25 cellular contexts compared by ENCODE assay signal in the genomic region with DNA sequence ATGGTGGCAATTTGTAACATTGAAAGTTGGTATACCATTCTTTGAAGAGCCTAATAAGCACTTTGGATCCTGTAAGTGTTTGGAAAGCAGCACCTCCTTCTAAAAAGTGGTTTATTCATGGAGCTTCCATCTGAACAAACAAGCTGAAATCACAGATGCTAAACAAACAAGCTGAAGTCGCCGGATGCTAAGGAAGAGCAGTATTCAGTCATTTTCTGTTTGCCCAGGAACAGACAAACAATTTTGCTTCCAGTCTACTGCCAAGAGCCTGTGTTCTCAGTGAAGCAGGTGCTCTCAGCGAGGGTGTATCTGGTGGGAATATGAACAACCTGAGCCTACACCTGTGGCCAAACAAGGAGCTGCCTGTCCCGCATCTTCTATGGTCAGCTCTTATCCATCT. TPM values are rescaled to one million over a fixed set of nuclear protein-coding genes. Genes with fewer than 3 reads are reported as not detected.
DNase-seq lines count a peak whose midpoint lies in the region; ATAC-seq and FAIRE-seq lines count a peak whose summit lies in the region.
"Had no signal": no experiment of that assay in that cellular context is flagged by ENCODE, and none has a peak within 500 bp of the region (broad histone marks: within the 10 kb centered on the region; RNA-seq: fewer than 3 reads in every experiment).

No MANE protein-coding gene starts in this region.

- H3K4me3 Mint-ChIP-seq in CD4-positive, alpha-beta memory T cell, result no peak overlapping the region
- H3K4me3 Mint-ChIP-seq: activated B cell treated with CpG ODN at 0.5 μM for 24 hours; activated CD4-positive, alpha-beta memory T cell treated with anti-CD3 and anti-CD28 coated beads, Interleukin-2, amount 10 ng/mL, durations not matched to agents 7 days and 5 days; activated naive CD4-positive, alpha-beta T cell treated with anti-CD3 and anti-CD28 coated beads, Interleukin-2, amount 50 U/mL, for 24 hours; CD14-positive monocyte; HFFc6; nephron progenitor cell had no signal

- peak overlapping the region in 1 of 7 donors; percentile 15 for H3K27ac Mint-ChIP-seq in CD4-positive, alpha-beta memory T cell
- H3K27ac Mint-ChIP-seq: activated B cell treated with CpG ODN at 0.5 μM for 24 hours; activated CD4-positive, alpha-beta memory T cell treated with anti-CD3 and anti-CD28 coated beads, Interleukin-2, amount 10 ng/mL, durations not matched to agents 7 days and 5 days; activated naive CD4-positive, alpha-beta T cell treated with anti-CD3 and anti-CD28 coated beads, Interleukin-2, amount 50 U/mL, for 24 hours; CD14-positive monocyte; HFFc6; nephron progenitor cell had no signal

- H3K27me3 Mint-ChIP-seq in CD4-positive, alpha-beta memory T cell, result peaks cover 7 to 17% of the 10 kb centered on the region in 2 donors
- H3K27me3 Mint-ChIP-seq: activated B cell treated with CpG ODN at 0.5 μM for 24 hours had no signal

- H3K4me1 ChIP-seq in CD4-positive, alpha-beta memory T cell (ENCODE audit: insufficient read depth, low read length), result no peaks in the 10 kb centered on the region
- H3K4me1 ChIP-seq: esophagus muscularis mucosa, gastroesophageal sphincter, psoas muscle had no signal

- ATAC-seq in GM18873 (IDR thresholded peaks at IDR 0.05; ENCODE audit: low FRiP score, unreplicated experiment) (no peak), HG03457 (IDR thresholded peaks at IDR 0.05; ENCODE audit: unreplicated experiment) (no peak)
- ATAC-seq: gastroesophageal sphincter, left colon, psoas muscle had no signal

- no peaks in the 10 kb centered on the region for H3K36me3 Mint-ChIP-seq in CD4-positive, alpha-beta memory T cell
- H3K36me3 Mint-ChIP-seq: activated naive CD4-positive, alpha-beta T cell treated with anti-CD3 and anti-CD28 coated beads, Interleukin-2, amount 50 U/mL, for 24 hours; CD14-positive monocyte had no signal

- no peaks in the 10 kb centered on the region for H3K4me1 Mint-ChIP-seq in CD4-positive, alpha-beta memory T cell
- H3K4me1 Mint-ChIP-seq: activated B cell treated with CpG ODN at 0.5 μM for 24 hours; activated CD4-positive, alpha-beta memory T cell treated with anti-CD3 and anti-CD28 coated beads, Interleukin-2, amount 10 ng/mL, durations not matched to agents 7 days and 5 days; activated naive CD4-positive, alpha-beta T cell treated with anti-CD3 and anti-CD28 coated beads, Interleukin-2, amount 50 U/mL, for 24 hours; CD14-positive monocyte; nephron progenitor cell had no signal

- no peak overlapping the region for H3K4me3 ChIP-seq in CD4-positive, alpha-beta memory T cell (ENCODE audit: low read length in 2 of 2)
- H3K4me3 ChIP-seq: esophagus muscularis mucosa, gastroesophageal sphincter, PC-9, psoas muscle had no signal

- intact Hi-C loops in CD4-positive, alpha-beta memory T cell (cut with micrococcal nuclease), result no loop called here

- peak; percentile 92 for FAIRE-seq in islet of Langerhans (lab: Jason Lieb, UNC)
- FAIRE-seq: urothelium cell line had no signal

- H3K36me3 ChIP-seq in CD4-positive, alpha-beta memory T cell (ENCODE audit: insufficient read depth, low read length), result no peaks in the 10 kb centered on the region
- H3K36me3 ChIP-seq: esophagus muscularis mucosa, gastroesophageal sphincter had no signal

- DNase-seq in COR-L47 (lab: John Stamatoyannopoulos, UW), result peak; percentile 87
- DNase-seq in NCI-H1417 treated with DMSO at 0.1 percent for 48 hours (lab: John Stamatoyannopoulos, UW), result peak; percentile 87
- peak; percentile 46 for DNase-seq in NCI-H2227 (lab: John Stamatoyannopoulos, UW; ENCODE audit: unreplicated experiment)
- DNase-seq in CD4-positive, alpha-beta memory T cell, result no peak
- no peak for DNase-seq in LoVo (ENCODE audit: low spot score)
- DNase-seq: activated B cell treated with CpG ODN at 0.5 μM for 24 hours; activated CD4-positive, alpha-beta memory T cell treated with anti-CD3 and anti-CD28 coated beads, Interleukin-2, amount 10 ng/mL, durations not matched to agents 7 days and 5 days; DND-41; effector memory CD4-positive, alpha-beta T cell; HFFc6; left colon; NCI-H526 treated with DMSO at 0.1 percent for 48 hours; nephron progenitor cell; PC-9; psoas muscle; stimulated activated CD4-positive, alpha-beta T cell treated with anti-CD3 and anti-CD28 coated beads, Interleukin-4, amount 100 ng/mL, for 24 hours; T-helper 2 cell had no signal

- CTCF ChIA-PET in CD4-positive, alpha-beta memory T cell (lab: Charles Lee; ENCODE audit: partially characterized antibody), result no interaction called here

- H3K9me3 ChIP-seq in CD4-positive, alpha-beta memory T cell (ENCODE audit: control insufficient read depth in 1 of 2, low read length in 2 of 2), result no peaks in the 10 kb centered on the region
- H3K9me3 ChIP-seq: esophagus muscularis mucosa, gastroesophageal sphincter, psoas muscle had no signal

- no peak overlapping the region for H3K27ac ChIP-seq in CD4-positive, alpha-beta memory T cell (ENCODE audit: low read depth, low read length)
- H3K27ac ChIP-seq: esophagus muscularis mucosa, gastroesophageal sphincter, PC-9, psoas muscle had no signal

- POLR2A ChIA-PET in CD4-positive, alpha-beta memory T cell (lab: Charles Lee; ENCODE audit: partially characterized antibody), result no interaction called here

- H3K9me3 Mint-ChIP-seq in CD4-positive, alpha-beta memory T cell, result peaks cover 0 to 3% (median 0%) of the 10 kb centered on the region in 8 donors
- H3K9me3 Mint-ChIP-seq: activated B cell treated with CpG ODN at 0.5 μM for 24 hours; activated CD4-positive, alpha-beta memory T cell treated with anti-CD3 and anti-CD28 coated beads, Interleukin-2, amount 10 ng/mL, durations not matched to agents 7 days and 5 days; activated naive CD4-positive, alpha-beta T cell treated with anti-CD3 and anti-CD28 coated beads, Interleukin-2, amount 50 U/mL, for 24 hours; HFFc6 had no signal

- H3K27me3 ChIP-seq in CD4-positive, alpha-beta memory T cell (ENCODE audit: insufficient read depth, low read length), result no peaks in the 10 kb centered on the region
- H3K27me3 ChIP-seq: esophagus muscularis mucosa, gastroesophageal sphincter had no signal

RNA-seq across cellular contexts. Expression of gene COL28A1, which starts 6.3 kb away (rescaled TPM):
- under 1 TPM; 0.15 to 0.19 TPM for total RNA-seq in CD4-positive, alpha-beta memory T cell
- polyA plus RNA-seq in CD4-positive, alpha-beta memory T cell, result not detected
- total RNA-seq: activated CD4-positive, alpha-beta memory T cell treated with anti-CD3 and anti-CD28 coated beads, Interleukin-2, amount 10 ng/mL, durations not matched to agents 7 days and 5 days had no signal
- polyA plus RNA-seq: CD14-positive monocyte had no signal

RNA-seq across cellular contexts. Expression of gene MIOS, which starts 37.4 kb away (rescaled TPM):
- total RNA-seq in CD4-positive, alpha-beta memory T cell, result 10 to 100 TPM; 22.9 to 25.1 TPM
- 10 to 100 TPM; 15.5 to 16.4 TPM for polyA plus RNA-seq in CD4-positive, alpha-beta memory T cell

Comparison
In these comparisons a context has a peak if more than half of its experiments do, and no peak if none do; other contexts are left out.
1. DNase-seq: peak in COR-L47 (single experiment), NCI-H1417 treated with DMSO at 0.1 percent for 48 hours (single experiment) and NCI-H2227 (single experiment); none in CD4-positive, alpha-beta memory T cell (0 of 5) and LoVo (single experiment).